11 cellular contexts compared by ENCODE assay signal in the genomic region with DNA sequence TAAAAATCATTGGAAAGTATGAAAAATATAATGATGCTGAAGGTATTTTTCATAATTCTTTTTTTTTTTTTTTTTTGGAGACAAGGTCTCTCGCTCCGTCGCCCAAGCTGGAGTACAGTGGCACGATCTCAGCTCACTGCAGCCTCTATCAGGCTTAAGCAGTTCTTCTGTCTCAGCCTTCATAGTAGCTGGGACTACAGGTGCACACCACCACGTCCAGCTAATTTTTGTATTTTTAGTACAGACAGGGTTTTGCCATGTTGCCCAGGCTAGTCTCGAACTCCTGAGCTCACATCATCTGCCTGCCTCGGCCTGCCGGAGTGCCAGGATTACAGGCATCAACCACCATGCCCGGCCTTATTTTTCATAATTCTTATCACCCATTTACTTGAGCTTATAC. TPM values are rescaled to one million over a fixed set of nuclear protein-coding genes. Genes with fewer than 3 reads are reported as not detected.
DNase-seq lines count a peak whose midpoint lies in the region; ATAC-seq, FAIRE-seq and TF ChIP-seq lines count a peak whose summit lies in the region.
"Had no signal": no experiment of that assay in that cellular context is flagged by ENCODE, and none has a peak within 500 bp of the region (broad histone marks: within the 10 kb centered on the region; RNA-seq: fewer than 3 reads in every experiment).

No MANE protein-coding gene starts in this region.

- TF ChIP-seq RAD21 in liver (IDR thresholded peaks at IDR 0.05) (no peak), HepG2 (CRISPR knock-in tag; IDR thresholded peaks at IDR 0.05) (no peak), GM12878 (IDR thresholded peaks at IDR 0.05; ENCODE audit: insufficient read depth, low read depth, low read length) (no peak)

- no peaks in the 10 kb centered on the region for H3K9me3 ChIP-seq in liver (ENCODE audit: control insufficient read depth in 4 of 4, low read length in 3 of 4)
- no peaks in the 10 kb centered on the region for H3K9me3 ChIP-seq in HepG2 (ENCODE audit: low read length)
- no peaks in the 10 kb centered on the region for H3K9me3 ChIP-seq in GM12878 (replicated peaks; ENCODE audit: control insufficient read depth, insufficient read depth, low read length)

- H3K4me2 ChIP-seq in HepG2 (ENCODE audit: low read depth, low read length) (no peak overlapping the region), GM12878 (ENCODE audit: control insufficient read depth, insufficient read depth) (peak overlapping the region; percentile 96)

- no peak for FAIRE-seq in HepG2 (lab: Jason Lieb, UNC)
- no peak for FAIRE-seq in GM12878 (lab: Jason Lieb, UNC)

- H4K20me1 ChIP-seq in HepG2 (ENCODE audit: insufficient read depth, low read length) (no peaks in the 10 kb centered on the region), GM12878 (ENCODE audit: control insufficient read depth, insufficient read depth) (no peaks in the 10 kb centered on the region)

- H2AFZ ChIP-seq in HepG2 (ENCODE audit: low read length), result no peak overlapping the region
- H2AFZ ChIP-seq in GM12878 (ENCODE audit: control insufficient read depth, low read depth, low read length), result no peak overlapping the region

- H3K27me3 ChIP-seq in liver (ENCODE audit: control insufficient read depth in 4 of 4, insufficient read depth in 4 of 4, low read length in 3 of 4) (no peaks in the 10 kb centered on the region), HepG2 (ENCODE audit: control insufficient read depth in 1 of 2, insufficient read depth in 2 of 2, low read length in 2 of 2) (no peaks in the 10 kb centered on the region), GM12878 (replicated peaks in 1 of 2; ENCODE audit: control insufficient read depth in 2 of 2, insufficient read depth in 2 of 2, low read length in 1 of 2) (no peaks in the 10 kb centered on the region)

- ATAC-seq in HepG2 (no peak), GM12878 (no peak), SK-N-SH treated with all-trans-retinoic acid at 6 μM for 48 hours (no peak), HG02981 (IDR thresholded peaks at IDR 0.05; ENCODE audit: unreplicated experiment) (no peak), GM18505 (IDR thresholded peaks at IDR 0.05; ENCODE audit: unreplicated experiment) (no peak)
- ATAC-seq in naive thymus-derived CD8-positive, alpha-beta T cell, result no peak

- H3K4me1 Mint-ChIP-seq in naive thymus-derived CD8-positive, alpha-beta T cell, result peaks cover 49 to 96% (median 86%) of the 10 kb centered on the region in 4 donors

- DNase-seq in HepG2 (ENCODE audit: low spot score) (no peak), GM12878 (ENCODE audit: low read depth, low spot score) (no peak), DMS53 (lab: John Stamatoyannopoulos, UW) (no peak)
- no peak for DNase-seq in naive thymus-derived CD8-positive, alpha-beta T cell
- DNase-seq: stimulated activated naive CD4-positive, alpha-beta T cell; T-helper 9 cell had no signal

- peaks cover 73% of the 10 kb centered on the region for H3K79me2 ChIP-seq in HepG2 (ENCODE audit: insufficient read depth, low read length)
- H3K79me2 ChIP-seq in GM12878 (ENCODE audit: control insufficient read depth, insufficient read depth, low read length), result peaks cover 94% of the 10 kb centered on the region

- peak overlapping the region; percentile 97 to 100 (median 99) for H3K27ac Mint-ChIP-seq in naive thymus-derived CD8-positive, alpha-beta T cell

- RAD21 ChIA-PET in GM12878 (lab: Charles Lee; ENCODE audit: unreplicated experiment), result interaction anchor here (0.8 to 12.1 kb wide), 18 partner anchors 7 to 303 kb away, joined by 3 to 189 read pairs (median 6); partner anchors contain the start of genes COL9A2, RLF, SMAP2 and ZFP69B

- CTCF ChIA-PET in HepG2 (lab: Yijun Ruan, JAX; ENCODE audit: low intra/inter-chr PET ratio, low total read pairs), result no interaction called here
- CTCF ChIA-PET in GM12878 (lab: Yijun Ruan, JAX), result interaction anchor here (1.2 to 18.7 kb wide), 9 partner anchors 9 to 234 kb away, joined by 3 to 271 read pairs (median 9); partner anchors contain the start of gene SMAP2

- in situ Hi-C loops in HepG2 (cut with HindIII; ENCODE audit: extremely low pct_ligation_motif_present, low pct_unique_long_range_greater_than_20kb), result no loop called here
- in situ Hi-C loops in GM12878 (cut with MboI), result no loop called here

- H3K36me3 ChIP-seq in liver (ENCODE audit: control insufficient read depth in 4 of 4, insufficient read depth in 3 of 4, low read depth in 1 of 4, low read length in 3 of 4) (no peaks in the 10 kb centered on the region), HepG2 (replicated peaks in 1 of 2; ENCODE audit: control insufficient read depth in 1 of 2, insufficient read depth in 2 of 2, low read length in 2 of 2) (no peaks in the 10 kb centered on the region), GM12878 (ENCODE audit: control insufficient read depth in 2 of 2, insufficient read depth in 2 of 2, low read length in 1 of 2) (peaks cover 2 to 13% of the 10 kb centered on the region in 2 experiments)

- TF ChIP-seq POLR2A in HepG2 (IDR thresholded peaks at IDR 0.05; ENCODE audit: insufficient read depth in 1 of 2, low read depth in 2 of 2, low read length in 2 of 2) (no peak), GM12878 (IDR thresholded peaks at IDR 0.05; ENCODE audit: low read depth, low read length) (no peak), GM18505 (IDR thresholded peaks at IDR 0.05; ENCODE audit: borderline replicate concordance, extremely low read depth, insufficient read depth, insufficient read length) (no peak)

- peak overlapping the region; percentile 75 to 97 (median 85) for H3K4me3 Mint-ChIP-seq in naive thymus-derived CD8-positive, alpha-beta T cell

- POLR2A ChIA-PET in HepG2 (lab: Yijun Ruan, JAX), result interaction anchor here (5.7 kb wide), 1 partner anchor 13 kb away, joined by 56 read pairs; the partner anchor contains the start of gene SMAP2
- POLR2A ChIA-PET in GM12878 (lab: Charles Lee), result interaction anchor here (0.6 to 15.7 kb wide), 12 partner anchors 8 to 337 kb away, joined by 3 to 243 read pairs (median 10); partner anchors contain the start of gene SMAP2
- POLR2A ChIA-PET in naive thymus-derived CD8-positive, alpha-beta T cell (lab: Charles Lee), result interaction anchor here (0.6 to 15.9 kb wide), 8 partner anchors 8 to 347 kb away, joined by 3 to 384 read pairs (median 20); partner anchors contain the start of genes CAP1 and SMAP2

- BruUV-seq in HepG2 (replicated peaks; lab: Mats Ljungman, UMichigan) (no TSS peak), GM12878 (replicated peaks; lab: Mats Ljungman, UMichigan) (no TSS peak)

- no peak overlapping the region for H3K4me3 ChIP-seq in liver (ENCODE audit: low read depth in 1 of 3, low read length in 3 of 3)
- no peak overlapping the region for H3K4me3 ChIP-seq in HepG2 (replicated peaks in 1 of 3; ENCODE audit: insufficient read depth in 1 of 3, low read depth in 2 of 3, low read length in 3 of 3)
- peak overlapping the region; percentile 66 for H3K4me3 ChIP-seq in GM12878

- no peak for TF ChIP-seq CTCF in liver (IDR thresholded peaks at IDR 0.05; ENCODE audit: low read depth, low read length, missing input control)
- TF ChIP-seq CTCF in HepG2 (CRISPR knock-in tag; IDR thresholded peaks at IDR 0.05), result no peak
- no peak for TF ChIP-seq CTCF in GM12878 (IDR thresholded peaks at IDR 0.05 in 2 of 3, conservative IDR thresholded peaks at IDR 0.05 in 1 of 3; ENCODE audit: control insufficient read depth in 2 of 3, extremely low read depth in 1 of 3, insufficient read depth in 1 of 3, low read depth in 3 of 3, low read length in 3 of 3)

- peak overlapping the region in 1 of 2 donors; percentile 21 for H3K9ac ChIP-seq in liver (ENCODE audit: low read depth in 1 of 2, low read length in 2 of 2)
- no peak overlapping the region for H3K9ac ChIP-seq in HepG2 (ENCODE audit: insufficient read depth, low read depth, low read length)
- H3K9ac ChIP-seq in GM12878 (ENCODE audit: control insufficient read depth, insufficient read depth, low read length), result peak overlapping the region; percentile 91

- no peaks in the 10 kb centered on the region for H3K9me3 Mint-ChIP-seq in naive thymus-derived CD8-positive, alpha-beta T cell

- peaks cover 0 to 38% (median 31%) of the 10 kb centered on the region in 3 donors for H3K36me3 Mint-ChIP-seq in naive thymus-derived CD8-positive, alpha-beta T cell

- WGBS in liver, result 77% methylated on average over 9 of the region's 9 CpGs
- 86% methylated on average over 9 of the region's 9 CpGs for WGBS in HepG2 (ENCODE audit: low lambda C conversion rate)
- WGBS in GM12878 (ENCODE audit: insufficient coverage, insufficient replicate concordance, low lambda C conversion rate, missing lambda C conversion rate), result under 1% methylated on average over 6 of the region's 9 CpGs

- intact Hi-C loops in HepG2 (cut with micrococcal nuclease; ENCODE audit: unreplicated experiment), result no loop called here
- intact Hi-C loops in GM12878 (cut with micrococcal nuclease; ENCODE audit: unreplicated experiment), result no loop called here

- SMC1A ChIA-PET in GM12878 (lab: Charles Lee; ENCODE audit: uncharacterized antibody, unreplicated experiment), result interaction anchor here (0.7 to 18.1 kb wide), 12 partner anchors 6 to 243 kb away, joined by 3 to 426 read pairs (median 19); partner anchors contain the start of gene SMAP2

- H3K27ac ChIP-seq in liver (ENCODE audit: low read depth in 1 of 2, low read length in 2 of 2) (peak overlapping the region; percentile 59 to 71), HepG2 (ENCODE audit: extremely low read length, insufficient read depth, low read length) (no peak overlapping the region), GM12878 (ENCODE audit: control insufficient read depth, insufficient read depth) (peak overlapping the region; percentile 97)
- H3K27ac ChIP-seq: C4-2B had no signal

- TF ChIP-seq EP300 in HepG2 (IDR thresholded peaks at IDR 0.05; ENCODE audit: low read depth in 2 of 2, low read length in 2 of 2) (no peak), HepG2 (CRISPR knock-in tag; IDR thresholded peaks at IDR 0.05; ENCODE audit: borderline replicate concordance) (no peak), GM12878 (IDR thresholded peaks at IDR 0.05; ENCODE audit: borderline replicate concordance in 1 of 2, control insufficient read depth in 1 of 2, low read depth in 2 of 2, low read length in 2 of 2) (no peak)

- H3K4me1 ChIP-seq in liver (ENCODE audit: control insufficient read depth in 4 of 4, insufficient read depth in 4 of 4, low read length in 3 of 4), result peaks cover 27 to 85% (median 79%) of the 10 kb centered on the region in 4 donors
- H3K4me1 ChIP-seq in HepG2 (ENCODE audit: insufficient read depth, low read length), result peaks cover 92% of the 10 kb centered on the region
- H3K4me1 ChIP-seq in GM12878 (ENCODE audit: control insufficient read depth, insufficient read depth, low read length), result peaks cover 69% of the 10 kb centered on the region

- no peaks in the 10 kb centered on the region for H3K27me3 Mint-ChIP-seq in naive thymus-derived CD8-positive, alpha-beta T cell

RNA-seq across cellular contexts. Expression of gene SMAP2, which starts 13.3 kb away (rescaled TPM):
- total RNA-seq in liver (10 to 100 TPM; 20.0 to 36.8 TPM), HepG2 (2016; rRNA removed; fragmentation: Illumina TruSeq; extraction: Trizol) (19.0 and 21.2 TPM in 2 replicates), GM12878 (2014; rRNA removed) (103 and 107 TPM in 2 replicates), GM12878 (2014; rRNA removed; fragmentation: Illumina TruSeq; extraction: Trizol) (92.9 and 97.1 TPM in 2 replicates), GM12878 (2021) (115 and 121 TPM in 2 replicates)
- polyA plus RNA-seq in liver (10 to 100 TPM; 25.5 to 34.1 TPM), HepG2 (2011; rRNA removed) (22.3 and 22.5 TPM in 2 replicates), GM12878 (2011; rRNA removed) (103 and 120 TPM in 2 replicates), GM12878 (2014; fragmentation: Illumina TruSeq; extraction: Trizol) (177 and 223 TPM in 2 replicates), GM12878 (2014; fragmentation: Nextera tagmentation; extraction: Ambion mirVana) (10 to 100 TPM; 33.4 to 42.4 TPM), GM12878 (2014; rRNA removed) (98.3 and 107 TPM in 2 replicates), GM12878 (2016; fragmentation: Nextera tagmentation; extraction: Ambion mirVana) (100 to 1,000 TPM in 1 of 2 experiments, 10 to 100 TPM in 1; 92.1 to 108 TPM)
- 3.7 and 4.1 TPM in 2 replicates for total RNA-seq in HepG2 (2016; cell fraction: cytosol; rRNA removed; fragmentation: Illumina TruSeq; extraction: Trizol; ENCODE audit: low read depth)
- total RNA-seq in HepG2 (2016; cell fraction: insoluble cytoplasmic fraction; rRNA removed; fragmentation: Illumina TruSeq; extraction: Trizol), result 17.0 and 17.7 TPM in 2 replicates
- 9.4 and 9.9 TPM in 2 replicates for total RNA-seq in HepG2 (2016; cell fraction: membrane; rRNA removed; fragmentation: Illumina TruSeq; extraction: Trizol)
- 12.5 and 12.6 TPM in 2 replicates for total RNA-seq in HepG2 (2016; cell fraction: nucleus; rRNA removed; fragmentation: Illumina TruSeq; extraction: Trizol)
- 19.5 and 21.2 TPM in 2 replicates for polyA plus RNA-seq in HepG2 (2011; cell fraction: cytosol; rRNA removed)
- 14.7 and 15.6 TPM in 2 replicates for polyA plus RNA-seq in HepG2 (2011; cell fraction: nucleus; rRNA removed)
- 22.4 and 36.2 TPM in 2 replicates for polyA plus RNA-seq in HepG2 (2012)
- 2.5 and 2.8 TPM in 2 replicates for polyA plus RNA-seq in HepG2 (2016; cell fraction: cytosol; fragmentation: Illumina TruSeq; extraction: Trizol; ENCODE audit: low read depth)
- 24.0 and 32.1 TPM in 2 replicates for polyA plus RNA-seq in HepG2 (2016; cell fraction: insoluble cytoplasmic fraction; fragmentation: Illumina TruSeq; extraction: Trizol; ENCODE audit: low read depth)
- polyA plus RNA-seq in HepG2 (2016; cell fraction: membrane; fragmentation: Illumina TruSeq; extraction: Trizol; ENCODE audit: low read depth), result 10.0 and 10.2 TPM in 2 replicates
- 29.2 and 32.0 TPM in 2 replicates for polyA plus RNA-seq in HepG2 (2016; cell fraction: nucleus; fragmentation: Illumina TruSeq; extraction: Trizol; ENCODE audit: insufficient read depth, low read depth)
- polyA minus RNA-seq in HepG2 (2011; rRNA and poly(A)+ RNA removed; ENCODE audit: low replicate concordance), result 14.4 and 37.7 TPM in 2 replicates
- polyA minus RNA-seq in HepG2 (2011; cell fraction: cytosol; rRNA and poly(A)+ RNA removed), result 14.2 and 14.6 TPM in 2 replicates
- polyA minus RNA-seq in HepG2 (2011; cell fraction: nucleus; rRNA and poly(A)+ RNA removed), result 12.0 and 16.8 TPM in 2 replicates
- 113 and 116 TPM in 2 replicates for total RNA-seq in GM12878 (2013; cell fraction: nucleolus; rRNA removed)
- polyA plus RNA-seq in GM12878 (2011; ENCODE audit: low read depth), result 97.2 TPM
- polyA plus RNA-seq in GM12878 (2011; cell fraction: cytosol; rRNA removed), result 116 and 137 TPM in 2 replicates
- polyA plus RNA-seq in GM12878 (2011; cell fraction: nucleus; rRNA removed), result 79.9 and 86.8 TPM in 2 replicates
- polyA plus RNA-seq in GM12878 (2012), result 109 and 156 TPM in 2 replicates
- 136 and 166 TPM in 2 replicates for polyA minus RNA-seq in GM12878 (2011; rRNA and poly(A)+ RNA removed)
- polyA minus RNA-seq in GM12878 (2011; cell fraction: cytosol; rRNA and poly(A)+ RNA removed), result 42.6 and 47.7 TPM in 2 replicates
- 26.1 and 37.2 TPM in 2 replicates for polyA minus RNA-seq in GM12878 (2011; cell fraction: nucleus; rRNA and poly(A)+ RNA removed)
- 100 to 1,000 TPM; 154 to 160 TPM for total RNA-seq in naive thymus-derived CD8-positive, alpha-beta T cell
- polyA plus RNA-seq in naive thymus-derived CD8-positive, alpha-beta T cell, result 100 to 1,000 TPM; 297 to 506 (median 298) TPM
